ENCODE assay signal across 16 cellular contexts in genomic region chr13:62176051-62176450, GRCh38.
DNase-seq lines count a peak whose midpoint lies in the region; ATAC-seq and TF ChIP-seq lines count a peak whose summit lies in the region.
"Had no signal": no experiment of that assay in that cellular context is flagged by ENCODE, and none has a peak within 500 bp of the region (broad histone marks: within the 10 kb centered on the region; RNA-seq: fewer than 3 reads in every experiment).

No MANE protein-coding gene starts in this region.

- no peaks in the 10 kb centered on the region for H3K27me3 ChIP-seq in neuronal stem cell (ENCODE audit: control insufficient read depth in 3 of 3, insufficient read depth in 3 of 3, low read depth in 1 of 3, low read length in 3 of 3)
- H3K27me3 ChIP-seq in upper lobe of left lung: no peaks in the 10 kb centered on the region
- H3K27me3 ChIP-seq: BLaER1 treated with 17β-estradiol and CSF1 and Interleukin-3, amounts not matched to agents 10 nM and 100 nM had no signal

- WGBS in neuronal stem cell (ENCODE audit: extremely low coverage in 2 of 2, insufficient read length in 2 of 2, insufficient replicate concordance in 1 of 2), 2 donors: no CpG with 5 or more reads among the region's 3 CpGs
- WGBS in upper lobe of left lung, 2 donors: 74 to 75% methylated on average over 3 of the region's 3 CpGs

- no peak overlapping the region for H3K9ac ChIP-seq in neuronal stem cell (ENCODE audit: low read depth, low read length, poor library complexity)
- H3K9ac ChIP-seq: BLaER1 treated with 17β-estradiol and CSF1 and Interleukin-3, amounts not matched to agents 10 nM and 100 nM had no signal

- no peak overlapping the region for H3K23ac ChIP-seq in neuronal stem cell (ENCODE audit: low read depth, low read length, poor library complexity)

- no peak overlapping the region for H4K91ac ChIP-seq in neuronal stem cell (ENCODE audit: low read depth, low read length, poor library complexity)

- POLR2A ChIA-PET in OCI-LY7 (lab: Charles Lee): interaction anchor here (0.7 to 0.8 kb wide), 4 partner anchors 10 to 285 kb away, joined by 3 to 4 read pairs (median 3); no protein-coding TSS in a partner anchor
- POLR2A ChIA-PET in activated CD8-positive, alpha-beta T cell treated with anti-CD3 and anti-CD28 coated beads, Interleukin-2, amount 10 ng/mL, durations not matched to agents 7 days and 5 days (lab: Charles Lee): no interaction called here

- DNase-seq in ELR (ENCODE audit: low read depth) (peak; percentile 20), OCI-LY7 (ENCODE audit: low spot score) (no peak), astrocyte of the hippocampus (ENCODE audit: low read depth, low spot score) (peak; percentile 55), neuronal stem cell (ENCODE audit: low spot score) (no peak), upper lobe of left lung (no peak), Right ventricle myocardium inferior (ENCODE audit: missing footprints) (no peak)
- DNase-seq in activated CD8-positive, alpha-beta T cell treated with anti-CD3 and anti-CD28 coated beads, Interleukin-2, amount 10 ng/mL, durations not matched to agents 7 days and 5 days: no peak
- DNase-seq: 8988T; ACHN; CD4-positive, CD25-positive, alpha-beta regulatory T cell; DMS53; HCEC 1CT had no signal

- H3K4me3 Mint-ChIP-seq in activated CD8-positive, alpha-beta T cell treated with anti-CD3 and anti-CD28 coated beads, Interleukin-2, amount 10 ng/mL, durations not matched to agents 7 days and 5 days: no peak overlapping the region

- ATAC-seq in upper lobe of left lung (ENCODE audit: low FRiP score in 2 of 2) (no peak), GM21717 (IDR thresholded peaks at IDR 0.05; ENCODE audit: unreplicated experiment) (no peak), Right ventricle myocardium inferior (no peak)
- ATAC-seq in activated CD8-positive, alpha-beta T cell treated with anti-CD3 and anti-CD28 coated beads, Interleukin-2, amount 10 ng/mL, durations not matched to agents 7 days and 5 days: no peak
- ATAC-seq: GM12878 had no signal

- H2BK5ac ChIP-seq in neuronal stem cell (ENCODE audit: low read length): no peak overlapping the region

- H3K14ac ChIP-seq in neuronal stem cell (ENCODE audit: low read length): no peak overlapping the region

- intact Hi-C loops in OCI-LY7 (cut with micrococcal nuclease; ENCODE audit: unreplicated experiment) (no loop called here), Right ventricle myocardium inferior (cut with DNase I) (no loop called here)

- H3K9me3 ChIP-seq in OCI-LY7 (ENCODE audit: low read length): peaks cover 12% of the 10 kb centered on the region; the same call in 1 of the 2 replicates
- H3K9me3 ChIP-seq in neuronal stem cell (replicated peaks in 1 of 2; ENCODE audit: control insufficient read depth in 2 of 2, insufficient read depth in 1 of 2, low read depth in 1 of 2, low read length in 2 of 2): no peaks in the 10 kb centered on the region
- peaks cover 0 to 6% (median 0%) of the 10 kb centered on the region in 4 donors for H3K9me3 ChIP-seq in upper lobe of left lung

- no peaks in the 10 kb centered on the region for H3K79me1 ChIP-seq in neuronal stem cell (ENCODE audit: low read depth, low read length)

- no peak for TF ChIP-seq EP300 in upper lobe of left lung (IDR thresholded peaks at IDR 0.05)

- H3K27me3 Mint-ChIP-seq in activated CD8-positive, alpha-beta T cell treated with anti-CD3 and anti-CD28 coated beads, Interleukin-2, amount 10 ng/mL, durations not matched to agents 7 days and 5 days (ENCODE audit: low read depth): no peaks in the 10 kb centered on the region
- H3K27me3 Mint-ChIP-seq: CD4-positive, CD25-positive, alpha-beta regulatory T cell had no signal

- no peak overlapping the region for H3K27ac Mint-ChIP-seq in activated CD8-positive, alpha-beta T cell treated with anti-CD3 and anti-CD28 coated beads, Interleukin-2, amount 10 ng/mL, durations not matched to agents 7 days and 5 days
- H3K27ac Mint-ChIP-seq: CD4-positive, CD25-positive, alpha-beta regulatory T cell had no signal

- H3K4me1 Mint-ChIP-seq in activated CD8-positive, alpha-beta T cell treated with anti-CD3 and anti-CD28 coated beads, Interleukin-2, amount 10 ng/mL, durations not matched to agents 7 days and 5 days (ENCODE audit: low read depth): no peaks in the 10 kb centered on the region
- H3K4me1 Mint-ChIP-seq: CD4-positive, CD25-positive, alpha-beta regulatory T cell had no signal

- H3K36me3 ChIP-seq in OCI-LY7 (ENCODE audit: insufficient read depth, low read length) (no peaks in the 10 kb centered on the region; the same call in 1 of the 2 replicates), neuronal stem cell (replicated peaks in 1 of 2; ENCODE audit: control insufficient read depth in 2 of 2, insufficient read depth in 2 of 2, low read length in 2 of 2) (no peaks in the 10 kb centered on the region), upper lobe of left lung (no peaks in the 10 kb centered on the region)

- H3K27ac ChIP-seq in OCI-LY7 (ENCODE audit: low read depth, low read length, poor library complexity, severe bottlenecking): no peak overlapping the region
- H3K27ac ChIP-seq in neuronal stem cell (replicated peaks; ENCODE audit: low read length): no peak overlapping the region
- no peak overlapping the region for H3K27ac ChIP-seq in upper lobe of left lung
- H3K27ac ChIP-seq: BLaER1 treated with 17β-estradiol and CSF1 and Interleukin-3, amounts not matched to agents 10 nM and 100 nM; HL-60 had no signal

- H3K9me3 Mint-ChIP-seq in activated CD8-positive, alpha-beta T cell treated with anti-CD3 and anti-CD28 coated beads, Interleukin-2, amount 10 ng/mL, durations not matched to agents 7 days and 5 days (ENCODE audit: insufficient read depth): peaks cover 12% of the 10 kb centered on the region

- H3K4me3 ChIP-seq in OCI-LY7 (ENCODE audit: low read depth, low read length, poor library complexity, severe bottlenecking): no peak overlapping the region
- no peak overlapping the region for H3K4me3 ChIP-seq in neuronal stem cell (ENCODE audit: low read length in 2 of 2)
- no peak overlapping the region for H3K4me3 ChIP-seq in upper lobe of left lung
- H3K4me3 ChIP-seq: BLaER1 treated with 17β-estradiol and CSF1 and Interleukin-3, amounts not matched to agents 10 nM and 100 nM; GM12878 had no signal

- H2BK120ac ChIP-seq in neuronal stem cell (ENCODE audit: low read depth, low read length): no peak overlapping the region

- no peak for TF ChIP-seq POLR2A in upper lobe of left lung (IDR thresholded peaks at IDR 0.05)

- H3K4me2 ChIP-seq in OCI-LY7 (ENCODE audit: low read length): no peak overlapping the region
- H3K4me2 ChIP-seq in neuronal stem cell (ENCODE audit: insufficient read depth, low read length, poor library complexity, severe bottlenecking): no peak overlapping the region
- H3K4me2 ChIP-seq: BLaER1 treated with 17β-estradiol and CSF1 and Interleukin-3, amounts not matched to agents 10 nM and 100 nM had no signal

- no peak overlapping the region for H3K18ac ChIP-seq in neuronal stem cell (ENCODE audit: low read length)

- H3K4ac ChIP-seq in neuronal stem cell (ENCODE audit: low read length): no peak overlapping the region

- H3K79me2 ChIP-seq in OCI-LY7 (ENCODE audit: insufficient read depth, low read depth, low read length): no peaks in the 10 kb centered on the region

- TF ChIP-seq CTCF in OCI-LY7 (conservative IDR thresholded peaks at IDR 0.05; ENCODE audit: low read length) (no peak), upper lobe of left lung (IDR thresholded peaks at IDR 0.05) (no peak)

- H2AK5ac ChIP-seq in neuronal stem cell (ENCODE audit: low read depth, low read length): no peak overlapping the region

- H4K20me1 ChIP-seq in OCI-LY7 (ENCODE audit: insufficient read depth, low read length): no peaks in the 10 kb centered on the region
- H4K20me1 ChIP-seq: BLaER1 treated with 17β-estradiol and CSF1 and Interleukin-3, amounts not matched to agents 10 nM and 100 nM had no signal

- H2AFZ ChIP-seq in OCI-LY7 (ENCODE audit: low read length) (0 out of 2 replicates have a peak overlapping the region, but pooled peaks have one; percentile 13), neuronal stem cell (ENCODE audit: low read length) (peak overlapping the region; percentile 22)

- H2BK15ac ChIP-seq in neuronal stem cell (ENCODE audit: low read length): no peak overlapping the region

- CTCF ChIA-PET in OCI-LY7 (lab: Charles Lee; ENCODE audit: unreplicated experiment): no interaction called here
- CTCF ChIA-PET in activated CD8-positive, alpha-beta T cell treated with anti-CD3 and anti-CD28 coated beads, Interleukin-2, amount 10 ng/mL, durations not matched to agents 7 days and 5 days (lab: Charles Lee): no interaction called here

- BruUV-seq in OCI-LY7 (replicated peaks; lab: Mats Ljungman, UMichigan): no TSS peak

- no peaks in the 10 kb centered on the region for H3K36me3 Mint-ChIP-seq in activated CD8-positive, alpha-beta T cell treated with anti-CD3 and anti-CD28 coated beads, Interleukin-2, amount 10 ng/mL, durations not matched to agents 7 days and 5 days (ENCODE audit: low read depth)
- H3K36me3 Mint-ChIP-seq: CD4-positive, CD25-positive, alpha-beta regulatory T cell had no signal

- no peak overlapping the region for H4K8ac ChIP-seq in neuronal stem cell (ENCODE audit: low read depth, low read length)

- H3K9me2 ChIP-seq in OCI-LY7 (ENCODE audit: insufficient read depth, low read length): no peaks in the 10 kb centered on the region

- H3K4me1 ChIP-seq in OCI-LY7 (ENCODE audit: insufficient read depth, low read length, poor library complexity, severe bottlenecking) (peaks cover 20% of the 10 kb centered on the region), neuronal stem cell (ENCODE audit: control insufficient read depth in 2 of 2, insufficient read depth in 1 of 2, low read depth in 1 of 2, low read length in 2 of 2) (peaks cover 0 to 2% of the 10 kb centered on the region in 2 donors), upper lobe of left lung (no peaks in the 10 kb centered on the region)

- no peak overlapping the region for H2BK12ac ChIP-seq in neuronal stem cell (ENCODE audit: low read length)

Comparison
In these comparisons a context has a peak if more than half of its experiments do, and no peak if none do; other contexts are left out.
1. DNase-seq: peak in ELR (single experiment) and astrocyte of the hippocampus (single experiment); none in OCI-LY7 (single experiment), neuronal stem cell (single experiment), upper lobe of left lung (0 of 2), Right ventricle myocardium inferior (single experiment) and activated CD8-positive, alpha-beta T cell treated with anti-CD3 and anti-CD28 coated beads, Interleukin-2, amount 10 ng/mL, durations not matched to agents 7 days and 5 days (single experiment).